11 cellular contexts compared by ENCODE assay signal in genomic region chr9:37574241-37574721, GRCh38. TPM values are rescaled to one million over a fixed set of nuclear protein-coding genes. Genes with fewer than 3 reads are reported as not detected.
DNase-seq lines count a peak whose midpoint lies in the region; FAIRE-seq and TF ChIP-seq lines count a peak whose summit lies in the region.
"Had no signal": no experiment of that assay in that cellular context is flagged by ENCODE, and none has a peak within 500 bp of the region (broad histone marks: within the 10 kb centered on the region; RNA-seq: fewer than 3 reads in every experiment).

No MANE protein-coding gene starts in this region.

- no peak for FAIRE-seq in GM19239 (lab: Jason Lieb, UNC)
- FAIRE-seq: endometrium had no signal

- no peak for TF ChIP-seq CTCF in AG10803 (conservative IDR thresholded peaks at IDR 0.05; ENCODE audit: low read length)

- peak overlapping the region; percentile 58 for H3K27ac ChIP-seq in caudate nucleus (ENCODE audit: low read depth, low read length)

- H3K4me3 ChIP-seq in AG10803 (ENCODE audit: low read length): no peak overlapping the region
- H3K4me3 ChIP-seq: MG63 had no signal

- DNase-seq in AG10803 (ENCODE audit: low read depth): peak; percentile 46
- DNase-seq in LHCN-M2 (ENCODE audit: low read depth): peak; percentile 69
- DNase-seq in caudate nucleus (lab: John Stamatoyannopoulos, UW): peak in 2 of 61 donors; percentile 10 to 20
- DNase-seq in myocyte (ENCODE audit: low read depth): peak; percentile 77
- no peak for DNase-seq in SHP77 treated with DMSO at 0.1 percent for 48 hours (lab: John Stamatoyannopoulos, UW)
- no peak for DNase-seq in GM19239 (ENCODE audit: insufficient read length, low spot score)
- no peak for DNase-seq in SKM-1 (lab: John Stamatoyannopoulos, UW; ENCODE audit: unreplicated experiment)
- DNase-seq in NCI-H345 treated with DMSO at 0.1 percent for 48 hours (lab: John Stamatoyannopoulos, UW; ENCODE audit: unreplicated experiment): no peak
- DNase-seq: CD8-positive, alpha-beta memory T cell; MG63 had no signal

RNA-seq across cellular contexts. Expression of gene FBXO10, which starts 1.9 kb away (rescaled TPM):
- total RNA-seq in LHCN-M2 (2014; rRNA removed) (22.8 and 34.1 TPM in 2 replicates), myocyte (77.5 and 106 TPM in 2 replicates)
- polyA plus RNA-seq in LHCN-M2 (2012): 12.8 TPM
- polyA plus RNA-seq in myocyte (2012): 29.4 TPM

RNA-seq across cellular contexts. Expression of gene TOMM5, which starts 18.1 kb away (rescaled TPM):
- total RNA-seq in LHCN-M2 (2014; rRNA removed) (167 and 190 TPM in 2 replicates), myocyte (107 and 109 TPM in 2 replicates)
- polyA plus RNA-seq in LHCN-M2 (2012): 186 TPM
- polyA plus RNA-seq in myocyte (2012): 128 TPM

Comparison
In these comparisons a context has a peak if more than half of its experiments do, and no peak if none do; other contexts are left out.
1. DNase-seq: peak in AG10803 (single experiment), LHCN-M2 (single experiment) and myocyte (single experiment); none in SHP77 treated with DMSO at 0.1 percent for 48 hours (single experiment), GM19239 (single experiment), SKM-1 (single experiment) and NCI-H345 treated with DMSO at 0.1 percent for 48 hours (single experiment).